In genomic region chr9:91117474-91117891, GRCh38 we compare ENCODE assay signal across 17 cellular contexts.
A peak's percentile ranks its signal among the peaks of the same experiment; 100 is the strongest.
DNase-seq lines count a peak whose midpoint lies in the region; ATAC-seq, FAIRE-seq and TF ChIP-seq lines count a peak whose summit lies in the region.
"Had no signal": no experiment of that assay in that cellular context is flagged by ENCODE, and none has a peak within 500 bp of the region (broad histone marks: within the 10 kb centered on the region; RNA-seq: fewer than 3 reads in every experiment).

No MANE protein-coding gene starts in this region.

- no peak for FAIRE-seq in GM12892 (lab: Jason Lieb, UNC)
- no peak for FAIRE-seq in frontal cortex (lab: Jason Lieb, UNC)
- FAIRE-seq: G401.6, kidney had no signal

- peak overlapping the region; percentile 91 for H3K9ac ChIP-seq in adipocyte (ENCODE audit: low read length)
- H3K9ac ChIP-seq in iPS-15b (ENCODE audit: low read depth, low read length): no peak overlapping the region

- peak overlapping the region; percentile 51 for H2AFZ ChIP-seq in ACC112 (ENCODE audit: low read length, unreplicated experiment)

- peak overlapping the region; percentile 61; the same call in 1 of the 2 replicates for H3K4me3 ChIP-seq in ACC112 (ENCODE audit: low read depth, low read length)
- peak overlapping the region; percentile 72 for H3K4me3 ChIP-seq in adipocyte (ENCODE audit: low read length)
- peak overlapping the region; percentile 15 for H3K4me3 ChIP-seq in iPS-15b (ENCODE audit: low read depth, low read length)

- H3K79me2 ChIP-seq in ACC112 (ENCODE audit: control insufficient read depth, insufficient read depth, low read length, unreplicated experiment): no peaks in the 10 kb centered on the region

- H3K4me1 ChIP-seq in ACC112 (ENCODE audit: control insufficient read depth, insufficient read depth, low read length, unreplicated experiment) (peaks cover 38% of the 10 kb centered on the region), adipocyte (ENCODE audit: control insufficient read depth, insufficient read depth, low read length) (peaks cover 48% of the 10 kb centered on the region), iPS-15b (ENCODE audit: control insufficient read depth, insufficient read depth, low read length) (peaks cover 4% of the 10 kb centered on the region)

- peak; percentile 3 for ATAC-seq in sciatic nerve
- ATAC-seq: activated T-helper 17 cell treated with anti-CD3 and anti-CD28 coated beads, Interleukin-2, amount 50 U/mL, for 72 hours had no signal

- no peaks in the 10 kb centered on the region for H3K27me3 ChIP-seq in ACC112 (ENCODE audit: insufficient read depth, low read length)
- no peaks in the 10 kb centered on the region for H3K27me3 ChIP-seq in adipocyte (replicated peaks; ENCODE audit: control insufficient read depth, insufficient read depth, low read length)
- H3K27me3 ChIP-seq in iPS-15b (ENCODE audit: control insufficient read depth, insufficient read depth, low read length): no peaks in the 10 kb centered on the region

- no peak overlapping the region; the same call in 1 of the 2 replicates for H3K27ac ChIP-seq in ACC112 (ENCODE audit: low read depth, low read length)

- DNase-seq in adipocyte (ENCODE audit: low read depth) (no peak), sciatic nerve (ENCODE audit: low spot score) (no peak), foreskin melanocyte (no peak), GM12892 (ENCODE audit: insufficient read length) (no peak), frontal cortex (ENCODE audit: low spot score in 2 of 2) (no peak)
- DNase-seq in activated naive CD4-positive, alpha-beta T cell treated with Interleukin-2 at 50 U/mL for 16 hours: no peak
- DNase-seq: activated CD4-positive, alpha-beta T cell treated with anti-CD3 and anti-CD28 coated beads, Interleukin-2, amount 10 ng/mL, durations not matched to agents 7 days and 5 days; AML-193; central memory CD4-positive, alpha-beta T cell; Kasumi-1; NCI-H2081 treated with DMSO at 0.1 percent for 48 hours; T-helper 1 cell had no signal

- peaks cover 6% of the 10 kb centered on the region for H3K9me3 ChIP-seq in adipocyte (ENCODE audit: control insufficient read depth, low read length)
- no peaks in the 10 kb centered on the region for H3K9me3 ChIP-seq in iPS-15b (ENCODE audit: control insufficient read depth, insufficient read depth, low read length)

- H3K36me3 ChIP-seq in ACC112 (ENCODE audit: insufficient read depth, low read length): no peaks in the 10 kb centered on the region
- H3K36me3 ChIP-seq in adipocyte (ENCODE audit: control insufficient read depth, insufficient read depth, low read length, severe bottlenecking): no peaks in the 10 kb centered on the region
- H3K36me3 ChIP-seq in iPS-15b (ENCODE audit: control insufficient read depth, insufficient read depth, low read length): no peaks in the 10 kb centered on the region

- TF ChIP-seq POLR2A in GM12892 (IDR thresholded peaks at IDR 0.05; ENCODE audit: low read depth, low read length): no peak

- intact Hi-C loops in sciatic nerve (cut with DNase I): no loop called here

Comparison
In these comparisons a context has a peak if more than half of its experiments do, and no peak if none do; other contexts are left out.
1. H3K4me3 ChIP-seq: peak in every context shown above with its lines; median percentile 72 in adipocyte; 61 in ACC112; 15 in iPS-15b.